Comparison of ENCODE assay signal across 21 cellular contexts in the genomic region with DNA sequence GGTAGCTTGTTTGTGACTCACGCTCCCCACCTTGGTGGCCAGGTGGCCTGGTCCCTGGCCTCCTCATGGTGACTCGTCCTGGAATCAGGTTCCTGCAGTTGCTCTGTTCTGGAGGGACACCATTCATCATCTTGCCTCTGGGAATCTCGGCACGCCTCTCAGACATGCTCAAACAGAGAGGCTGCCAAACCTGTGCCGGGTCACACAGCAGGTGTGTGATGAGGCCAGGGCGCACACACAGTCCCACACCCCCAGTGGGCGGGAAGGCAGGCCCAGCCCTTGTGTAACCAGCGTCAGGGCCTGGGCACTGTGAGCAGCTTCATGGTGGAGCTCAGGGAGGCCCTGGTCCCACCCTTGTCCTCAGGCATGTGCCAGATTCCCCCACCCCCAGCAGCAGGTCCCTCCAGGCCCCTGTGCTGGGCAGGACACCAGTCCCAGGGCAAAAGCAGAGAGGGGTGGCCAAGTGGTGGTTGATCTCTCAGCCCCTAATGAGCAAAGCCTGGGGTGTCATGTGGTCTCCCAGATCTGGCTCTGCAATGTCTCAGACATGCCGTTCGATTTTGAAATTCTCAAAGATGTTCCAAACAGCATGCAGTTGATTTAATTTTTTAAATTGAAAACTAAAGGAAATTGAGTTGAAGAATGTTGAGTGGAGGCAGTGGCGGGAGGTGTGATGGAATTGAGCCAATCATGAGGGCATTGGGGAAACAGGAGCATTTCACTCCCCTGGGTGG. TPM values are rescaled to one million over a fixed set of nuclear protein-coding genes. Genes with fewer than 3 reads are reported as not detected.
DNase-seq lines count a peak whose midpoint lies in the region; ATAC-seq and TF ChIP-seq lines count a peak whose summit lies in the region.
"Had no signal": no experiment of that assay in that cellular context is flagged by ENCODE, and none has a peak within 500 bp of the region (broad histone marks: within the 10 kb centered on the region; RNA-seq: fewer than 3 reads in every experiment).

No MANE protein-coding gene starts in this region.

- H4K5ac ChIP-seq in mesendoderm (ENCODE audit: low read length): no peak overlapping the region

- POLR2A ChIA-PET in PC-9 (lab: Charles Lee; ENCODE audit: unreplicated experiment): no interaction called here

- H3K4me2 ChIP-seq in PC-9 (peak overlapping the region; percentile 64), mesendoderm (ENCODE audit: low read length) (no peak overlapping the region)

- no peak for TF ChIP-seq POLR2A in esophagus squamous epithelium (IDR thresholded peaks at IDR 0.05)

- TF ChIP-seq CTCF in PC-9 (conservative IDR thresholded peaks at IDR 0.05): no peak
- TF ChIP-seq CTCF in esophagus squamous epithelium (IDR thresholded peaks at IDR 0.05): no peak
- TF ChIP-seq CTCF in upper lobe of right lung (IDR thresholded peaks at IDR 0.05): no peak

- BruUV-seq in PC-9 (replicated peaks; lab: Mats Ljungman, UMichigan): no TSS peak

- CTCF ChIA-PET in PC-9 (lab: Charles Lee): no interaction called here

- H3K27me3 ChIP-seq in PC-9 (ENCODE audit: insufficient read depth, low read depth) (no peaks in the 10 kb centered on the region), esophagus squamous epithelium (no peaks in the 10 kb centered on the region), mucosa of rectum (ENCODE audit: control insufficient read depth in 2 of 2, insufficient read depth in 2 of 2, low read length in 2 of 2) (no peaks in the 10 kb centered on the region), upper lobe of right lung (no peaks in the 10 kb centered on the region), mesendoderm (ENCODE audit: insufficient read depth, low read length, poor library complexity) (no peaks in the 10 kb centered on the region)

- H3K9ac ChIP-seq in mucosa of rectum (ENCODE audit: low read depth in 1 of 2, low read length in 2 of 2): peak overlapping the region in 1 of 2 donors; percentile 69
- no peak overlapping the region for H3K9ac ChIP-seq in mesendoderm (ENCODE audit: low read length)

- no peaks in the 10 kb centered on the region for H4K20me1 ChIP-seq in PC-9 (ENCODE audit: insufficient read depth)

- H2AFZ ChIP-seq in PC-9: no peak overlapping the region

- H3K4me3 ChIP-seq in PC-9: no peak overlapping the region
- H3K4me3 ChIP-seq in esophagus squamous epithelium: no peak overlapping the region
- H3K4me3 ChIP-seq in mucosa of rectum (ENCODE audit: low read length in 2 of 2): no peak overlapping the region
- H3K4me3 ChIP-seq in upper lobe of right lung: no peak overlapping the region
- H3K4me3 ChIP-seq in mesendoderm (ENCODE audit: low read length): no peak overlapping the region
- H3K4me3 ChIP-seq: left ventricle myocardium inferior had no signal

- H3K23ac ChIP-seq in mesendoderm (ENCODE audit: low read length): no peak overlapping the region

- H3F3A ChIP-seq in PC-9 (ENCODE audit: insufficient read depth, low read depth): peaks cover 15% of the 10 kb centered on the region

- no peak overlapping the region for H3K4ac ChIP-seq in mesendoderm (ENCODE audit: low read depth, low read length)

- peak; percentile 12 for ATAC-seq in upper lobe of right lung
- ATAC-seq in HG02840 (IDR thresholded peaks at IDR 0.05; ENCODE audit: low FRiP score, unreplicated experiment): no peak

- no peaks in the 10 kb centered on the region for H3K79me1 ChIP-seq in mesendoderm (ENCODE audit: low read length)

- H3K79me2 ChIP-seq in PC-9 (ENCODE audit: low read depth) (no peaks in the 10 kb centered on the region), mesendoderm (ENCODE audit: control insufficient read depth, insufficient read depth, low read length) (no peaks in the 10 kb centered on the region)

- H3K4me1 ChIP-seq in PC-9 (replicated peaks; ENCODE audit: insufficient read depth) (peaks cover 52% of the 10 kb centered on the region), esophagus squamous epithelium (peaks cover 34 to 59% (median 45%) of the 10 kb centered on the region in 3 donors), mucosa of rectum (ENCODE audit: control insufficient read depth in 2 of 2, insufficient read depth in 2 of 2, low read length in 2 of 2) (peaks cover 45 to 55% of the 10 kb centered on the region in 2 donors), upper lobe of right lung (peaks cover 48% of the 10 kb centered on the region), mesendoderm (ENCODE audit: control insufficient read depth, low read depth, low read length) (no peaks in the 10 kb centered on the region)
- H3K4me1 ChIP-seq: left ventricle myocardium inferior had no signal

- H2BK120ac ChIP-seq in mesendoderm (ENCODE audit: low read depth, low read length): no peak overlapping the region

- DNase-seq in PC-9: peak in 1 of 2 experiments; percentile 68
- no peak for DNase-seq in esophagus squamous epithelium (lab: John Stamatoyannopoulos, UW)
- DNase-seq in upper lobe of right lung: peak; percentile 70
- DNase-seq in DMS53 treated with DMSO at 0.1 percent for 48 hours (lab: John Stamatoyannopoulos, UW; ENCODE audit: unreplicated experiment): no peak
- no peak for DNase-seq in mesendoderm
- DNase-seq: activated B cell treated with CpG ODN at 0.5 μM for 24 hours; activated CD4-positive, alpha-beta T cell treated with anti-CD3 and anti-CD28 coated beads, Interleukin-2, amount 50 U/mL, for 48 hours; EL; foreskin melanocyte; hippocampal formation; immature natural killer cell; left ventricle myocardium inferior; NCI-H1092 treated with DMSO at 0.1 percent for 48 hours; NCI-H2081; NCI-H226; NCI-H774; SIG-M5; stimulated activated CD4-positive, alpha-beta T cell treated with anti-CD3 and anti-CD28 coated beads, Interleukin-1b, Interleukin-23, amount 100 ng/mL, for 48 hours; SW 1271 had no signal

- 0 out of 2 replicates have a peak, but pooled peaks cover 7% of the 10 kb centered on the region for H3K9me3 ChIP-seq in PC-9 (ENCODE audit: insufficient read depth, low read depth)
- peaks cover 0 to 10% (median 0%) of the 10 kb centered on the region in 3 donors for H3K9me3 ChIP-seq in esophagus squamous epithelium
- no peaks in the 10 kb centered on the region for H3K9me3 ChIP-seq in mucosa of rectum (ENCODE audit: control insufficient read depth in 2 of 2, low read length in 2 of 2)
- H3K9me3 ChIP-seq in upper lobe of right lung: no peaks in the 10 kb centered on the region

- intact Hi-C loops in PC-9 (cut with micrococcal nuclease; ENCODE audit: unreplicated experiment): loop anchor here (10.0 kb wide), 1 partner anchor 915 kb away; no protein-coding TSS in a partner anchor
- intact Hi-C loops in esophagus squamous epithelium (cut with DNase I): no loop called here
- intact Hi-C loops in upper lobe of right lung (cut with DNase I): no loop called here

- H4K8ac ChIP-seq in mesendoderm (ENCODE audit: low read depth, low read length): no peak overlapping the region

- no peak overlapping the region for H3K56ac ChIP-seq in mesendoderm (ENCODE audit: low read length)

- H3K18ac ChIP-seq in mesendoderm (ENCODE audit: low read length): no peak overlapping the region

- no peaks in the 10 kb centered on the region for H3K9me2 ChIP-seq in PC-9 (ENCODE audit: insufficient read depth)

- H2AK5ac ChIP-seq in mesendoderm (ENCODE audit: low read length): no peak overlapping the region

- H3K27ac ChIP-seq in PC-9 (peak overlapping the region; percentile 33; the same call in 1 of the 2 replicates), esophagus squamous epithelium (peak overlapping the region; percentile 28 to 89 (median 71)), mucosa of rectum (ENCODE audit: low read depth in 2 of 2, low read length in 2 of 2) (peak overlapping the region; percentile 94 to 95), upper lobe of right lung (peak overlapping the region; percentile 88), mesendoderm (ENCODE audit: low read depth, low read length) (no peak overlapping the region)
- H3K27ac ChIP-seq: left ventricle myocardium inferior had no signal

- H2BK15ac ChIP-seq in mesendoderm (replicated peaks; ENCODE audit: low read depth): no peak overlapping the region

- WGBS in esophagus squamous epithelium, 2 donors: 53% methylated on average over 3 to 5 of the region's 11 CpGs
- WGBS in mesendoderm (ENCODE audit: extremely low coverage, insufficient coverage, low lambda C conversion rate): no CpG with 5 or more reads among the region's 11 CpGs

- no peaks in the 10 kb centered on the region for H3K36me3 ChIP-seq in PC-9 (ENCODE audit: low read depth)
- H3K36me3 ChIP-seq in esophagus squamous epithelium: no peaks in the 10 kb centered on the region
- no peaks in the 10 kb centered on the region for H3K36me3 ChIP-seq in mucosa of rectum (ENCODE audit: control insufficient read depth in 2 of 2, insufficient read depth in 2 of 2, low read length in 2 of 2)
- H3K36me3 ChIP-seq in upper lobe of right lung: no peaks in the 10 kb centered on the region
- no peaks in the 10 kb centered on the region for H3K36me3 ChIP-seq in mesendoderm (ENCODE audit: control insufficient read depth, insufficient read depth, low read length)
- H3K36me3 ChIP-seq: left ventricle myocardium inferior had no signal

- H2BK5ac ChIP-seq in mesendoderm (ENCODE audit: low read length): no peak overlapping the region

RNA-seq across cellular contexts. Expression of a gene that starts 12.1 kb away (rescaled TPM):
- total RNA-seq in PC-9 (2021) (8.9 and 9.2 TPM in 2 replicates), esophagus squamous epithelium (10 to 100 TPM; 27.1 to 33.5 (median 31.5) TPM), upper lobe of right lung (59.1 TPM)
- 0.55 TPM for polyA plus RNA-seq in mesendoderm (2013, experiment 1 of 2)
- polyA plus RNA-seq in mesendoderm (2013, experiment 2 of 2): 0.62 TPM
